ENCODE assay signal across 9 cellular contexts in the genomic region with DNA sequence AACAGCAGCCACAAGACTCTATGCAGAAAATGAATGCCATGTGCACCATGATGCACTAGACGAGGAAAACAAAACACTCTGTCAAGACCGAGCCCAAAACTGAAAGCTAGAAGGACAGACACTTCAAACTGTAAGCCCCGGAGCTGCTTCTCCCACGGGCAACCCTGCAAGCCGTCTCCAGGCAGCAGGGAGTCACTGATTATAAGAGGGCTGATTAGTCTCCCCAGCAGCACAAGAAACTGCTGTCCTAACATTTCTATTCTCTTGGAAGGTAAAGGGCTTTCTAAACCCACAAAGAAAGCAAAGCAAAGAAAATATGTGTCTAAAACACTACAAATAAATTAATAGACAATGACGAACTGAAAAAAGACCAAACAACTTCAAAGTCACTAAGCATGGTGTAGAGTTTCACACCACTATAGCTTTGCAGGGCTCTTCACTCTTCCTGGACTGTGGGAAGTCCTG. TPM values are rescaled to one million over a fixed set of nuclear protein-coding genes. Genes with fewer than 3 reads are reported as not detected.
DNase-seq lines count a peak whose midpoint lies in the region; ATAC-seq and TF ChIP-seq lines count a peak whose summit lies in the region.
"Had no signal": no experiment of that assay in that cellular context is flagged by ENCODE, and none has a peak within 500 bp of the region (broad histone marks: within the 10 kb centered on the region; RNA-seq: fewer than 3 reads in every experiment).

No MANE protein-coding gene starts in this region.

- H4K20me1 ChIP-seq in hepatocyte (ENCODE audit: insufficient read depth, poor library complexity, severe bottlenecking), result no peaks in the 10 kb centered on the region

- H3K9me2 ChIP-seq in hepatocyte (replicated peaks; ENCODE audit: insufficient read depth), result no peaks in the 10 kb centered on the region

- no peak overlapping the region for H2AFZ ChIP-seq in hepatocyte

- H3K4me2 ChIP-seq in hepatocyte, result peak overlapping the region; percentile 71

- CTCF ChIA-PET in activated CD8-positive, alpha-beta T cell treated with anti-CD3 and anti-CD28 coated beads, Interleukin-2, amount 10 ng/mL, durations not matched to agents 7 days and 5 days (lab: Charles Lee), result interaction anchor here (0.6 to 6.1 kb wide), 17 partner anchors 8 to 134 kb away, joined by 3 to 62 read pairs (median 5); a partner anchor contains a TSS

- peak; percentile 82 for DNase-seq in activated effector memory CD4-positive, alpha-beta T cell treated with anti-CD3 and anti-CD28 coated beads, Interleukin-2, amount 50 U/mL, for 16 hours
- no peak for DNase-seq in activated effector memory CD4-positive, alpha-beta T cell treated with Interleukin-2 at 50 U/mL for 16 hours
- DNase-seq in activated CD8-positive, alpha-beta T cell treated with anti-CD3 and anti-CD28 coated beads, Interleukin-2, amount 10 ng/mL, durations not matched to agents 7 days and 5 days, result peak; percentile 68
- DNase-seq in hepatocyte (ENCODE audit: low spot score), result peak; percentile 37
- DNase-seq in stimulated activated naive CD8-positive, alpha-beta T cell treated with anti-CD3 and anti-CD28 coated beads, Interleukin-15, Interleukin-2, amounts not matched to agents 100 U/mL and 50 U/mL, for 24 hours, result no peak

- H3K27ac Mint-ChIP-seq in activated CD8-positive, alpha-beta T cell treated with anti-CD3 and anti-CD28 coated beads, Interleukin-2, amount 10 ng/mL, durations not matched to agents 7 days and 5 days, result peak overlapping the region; percentile 82

- H3K36me3 ChIP-seq in HUES48 (ENCODE audit: control insufficient read depth, insufficient read depth, low read length) (no peaks in the 10 kb centered on the region), hepatocyte (replicated peaks; ENCODE audit: insufficient read depth, low read depth) (no peaks in the 10 kb centered on the region)

- peaks cover 21% of the 10 kb centered on the region for H3K36me3 Mint-ChIP-seq in activated CD8-positive, alpha-beta T cell treated with anti-CD3 and anti-CD28 coated beads, Interleukin-2, amount 10 ng/mL, durations not matched to agents 7 days and 5 days (ENCODE audit: low read depth)

- POLR2A ChIA-PET in activated CD8-positive, alpha-beta T cell treated with anti-CD3 and anti-CD28 coated beads, Interleukin-2, amount 10 ng/mL, durations not matched to agents 7 days and 5 days (lab: Charles Lee), result interaction anchor here (0.6 to 3.7 kb wide), 5 partner anchors 10 to 44 kb away, joined by 3 to 39 read pairs (median 10); no protein-coding TSS in a partner anchor

- peak; percentile 86 for ATAC-seq in activated CD8-positive, alpha-beta T cell treated with anti-CD3 and anti-CD28 coated beads, Interleukin-2, amount 10 ng/mL, durations not matched to agents 7 days and 5 days
- peak; percentile 74 for ATAC-seq in stimulated activated naive CD8-positive, alpha-beta T cell treated with anti-CD3 and anti-CD28 coated beads, Interleukin-15, Interleukin-2, amounts not matched to agents 100 U/mL and 50 U/mL, for 24 hours
- ATAC-seq in HG03025 (IDR thresholded peaks at IDR 0.05; ENCODE audit: low FRiP score, unreplicated experiment) (no peak), HG02571 (IDR thresholded peaks at IDR 0.05; ENCODE audit: unreplicated experiment) (no peak)

- 15% methylated on average over 6 of the region's 6 CpGs for WGBS in hepatocyte (ENCODE audit: low lambda C conversion rate, missing lambda C conversion rate)

- H3K27ac ChIP-seq in HUES48 (ENCODE audit: low read depth, low read length) (peak overlapping the region; percentile 23), hepatocyte (peak overlapping the region; percentile 45)

- H3K79me2 ChIP-seq in hepatocyte, result peaks cover 94% of the 10 kb centered on the region

- H3K9ac ChIP-seq in HUES48 (ENCODE audit: low read depth, low read length), result no peak overlapping the region

- no peaks in the 10 kb centered on the region for H3K27me3 Mint-ChIP-seq in activated CD8-positive, alpha-beta T cell treated with anti-CD3 and anti-CD28 coated beads, Interleukin-2, amount 10 ng/mL, durations not matched to agents 7 days and 5 days (ENCODE audit: low read depth)

- H3K27me3 ChIP-seq in HUES48 (ENCODE audit: control insufficient read depth, insufficient read depth, low read length) (no peaks in the 10 kb centered on the region), hepatocyte (no peaks in the 10 kb centered on the region)

- peak overlapping the region; percentile 69 for H3K4me3 Mint-ChIP-seq in activated CD8-positive, alpha-beta T cell treated with anti-CD3 and anti-CD28 coated beads, Interleukin-2, amount 10 ng/mL, durations not matched to agents 7 days and 5 days

- peaks cover 44% of the 10 kb centered on the region for H3K4me1 Mint-ChIP-seq in activated CD8-positive, alpha-beta T cell treated with anti-CD3 and anti-CD28 coated beads, Interleukin-2, amount 10 ng/mL, durations not matched to agents 7 days and 5 days (ENCODE audit: low read depth)

- H3K4me3 ChIP-seq in HUES48 (ENCODE audit: low read depth, low read length) (no peak overlapping the region), hepatocyte (no peak overlapping the region)

- no peak for TF ChIP-seq CTCF in hepatocyte (IDR thresholded peaks at IDR 0.05; ENCODE audit: poor library complexity)

- H3K4me1 ChIP-seq in HUES48 (ENCODE audit: control insufficient read depth, insufficient read depth, low read length), result peaks cover 27% of the 10 kb centered on the region
- H3K4me1 ChIP-seq in hepatocyte (ENCODE audit: insufficient read depth), result peaks cover 80% of the 10 kb centered on the region

- no peaks in the 10 kb centered on the region for H3K9me3 Mint-ChIP-seq in activated CD8-positive, alpha-beta T cell treated with anti-CD3 and anti-CD28 coated beads, Interleukin-2, amount 10 ng/mL, durations not matched to agents 7 days and 5 days (ENCODE audit: insufficient read depth)

- no peaks in the 10 kb centered on the region for H3K9me3 ChIP-seq in HUES48 (ENCODE audit: control insufficient read depth, insufficient read depth, low read length)
- no peaks in the 10 kb centered on the region for H3K9me3 ChIP-seq in hepatocyte (ENCODE audit: low read depth)

RNA-seq across cellular contexts. Expression of a gene that starts 15.5 kb away (rescaled TPM):
- total RNA-seq in activated CD8-positive, alpha-beta T cell treated with anti-CD3 and anti-CD28 coated beads, Interleukin-2, amount 10 ng/mL, durations not matched to agents 7 days and 5 days, result 100 to 1,000 TPM; 109 to 119 TPM
- 33.8 and 38.4 TPM in 2 replicates for total RNA-seq in hepatocyte
- polyA plus RNA-seq in hepatocyte, result 24.8 and 29.3 TPM in 2 replicates

RNA-seq across cellular contexts. Expression of a gene that starts 30.4 kb away (rescaled TPM):
- total RNA-seq in activated CD8-positive, alpha-beta T cell treated with anti-CD3 and anti-CD28 coated beads, Interleukin-2, amount 10 ng/mL, durations not matched to agents 7 days and 5 days, result under 1 TPM; 0.29 to 0.31 TPM
- not detected in 2 replicates for total RNA-seq in hepatocyte
- polyA plus RNA-seq in hepatocyte, result 0.22 TPM in 1 of 2 replicates, not detected in the other
- total RNA-seq: dermis microvascular lymphatic vessel endothelial cell had no signal

Comparison
In these comparisons a context has a peak if more than half of its experiments do, and no peak if none do; other contexts are left out.
1. DNase-seq: peak in activated effector memory CD4-positive, alpha-beta T cell treated with anti-CD3 and anti-CD28 coated beads, Interleukin-2, amount 50 U/mL, for 16 hours (single experiment), activated CD8-positive, alpha-beta T cell treated with anti-CD3 and anti-CD28 coated beads, Interleukin-2, amount 10 ng/mL, durations not matched to agents 7 days and 5 days (single experiment) and hepatocyte (single experiment); none in activated effector memory CD4-positive, alpha-beta T cell treated with Interleukin-2 at 50 U/mL for 16 hours (single experiment) and stimulated activated naive CD8-positive, alpha-beta T cell treated with anti-CD3 and anti-CD28 coated beads, Interleukin-15, Interleukin-2, amounts not matched to agents 100 U/mL and 50 U/mL, for 24 hours (single experiment).
2. ATAC-seq: peak in activated CD8-positive, alpha-beta T cell treated with anti-CD3 and anti-CD28 coated beads, Interleukin-2, amount 10 ng/mL, durations not matched to agents 7 days and 5 days (single experiment) and stimulated activated naive CD8-positive, alpha-beta T cell treated with anti-CD3 and anti-CD28 coated beads, Interleukin-15, Interleukin-2, amounts not matched to agents 100 U/mL and 50 U/mL, for 24 hours (single experiment); none in HG03025 (single experiment) and HG02571 (single experiment).